Comparison of ENCODE assay signal across 1 cellular context in the genomic region with DNA sequence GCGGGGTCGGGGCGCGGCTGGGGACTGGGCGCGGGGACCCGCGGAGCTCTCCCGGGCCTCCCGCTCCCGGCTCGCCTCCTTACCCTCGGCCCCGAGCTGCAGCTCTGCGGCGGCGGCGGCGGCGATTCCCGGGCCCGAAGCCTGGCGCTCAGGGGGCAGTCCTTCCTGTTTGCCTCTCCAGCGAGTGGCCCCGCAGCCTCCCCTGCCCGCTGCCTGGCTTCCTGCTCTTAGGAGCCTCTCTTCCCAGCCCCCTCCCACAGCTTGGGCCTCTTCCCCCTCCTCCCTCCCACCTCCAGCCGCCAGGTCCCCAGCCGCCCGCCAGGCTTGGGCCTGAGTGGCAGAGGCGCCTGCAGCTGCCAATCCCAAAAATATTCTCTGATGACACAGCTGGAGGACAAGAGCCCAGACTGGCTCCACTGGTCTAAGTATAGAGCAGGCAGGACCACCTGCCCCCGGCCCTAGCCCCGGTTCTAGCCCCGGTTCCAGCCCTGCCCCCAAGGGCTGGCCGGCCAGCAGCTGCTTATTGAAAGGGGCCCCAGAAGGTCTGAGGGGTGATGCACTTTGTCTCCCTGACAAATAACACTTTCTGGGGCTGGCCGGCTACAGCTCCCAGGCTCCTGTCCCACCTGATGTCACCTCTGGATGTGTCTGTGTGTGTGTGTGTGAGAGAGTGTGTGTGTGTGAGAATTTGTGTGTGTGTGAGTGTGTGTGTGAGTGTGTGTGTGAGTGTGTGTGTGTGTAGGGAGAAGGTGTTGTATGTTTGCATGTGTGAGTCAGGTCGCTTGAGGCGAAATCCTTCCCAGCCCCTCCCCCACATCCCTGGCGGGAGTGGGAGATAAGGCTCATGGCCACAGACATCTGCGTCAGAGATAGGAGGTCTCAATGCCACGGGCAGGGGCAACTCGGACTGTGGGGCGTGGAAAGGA.
TF ChIP-seq lines count a peak whose summit lies in the region.

A gene (minus strand): TSS at position 229 of the 926 bp plus-strand sequence. CDS start 307 bp downstream, outside the sequence.

TF ChIP-seq in K562, 482 proteins besides CTCF, POLR2A, EP300 and RAD21 (continued from another document and continues in another):
- no peak for TF ChIP-seq ZNF431 (CRISPR knock-in tag; IDR thresholded peaks at IDR 0.05)
- TF ChIP-seq PTBP1 (IDR thresholded peaks at IDR 0.05; ENCODE audit: low read depth, low read length), result no peak
- no peak for TF ChIP-seq ZNF232 (CRISPR knock-in tag; IDR thresholded peaks at IDR 0.05)
- TF ChIP-seq ZNF384 (IDR thresholded peaks at IDR 0.05; ENCODE audit: low read depth, low read length), result no peak
- 0 out of 2 replicates have a peak, but pooled peaks have one; percentile 39 for TF ChIP-seq ZNF584 (CRISPR knock-in tag; IDR thresholded peaks at IDR 0.05; ENCODE audit: low read depth)
- no peak for TF ChIP-seq TGIF2 (CRISPR knock-in tag; IDR thresholded peaks at IDR 0.05)
- TF ChIP-seq ESRRA (IDR thresholded peaks at IDR 0.05; ENCODE audit: borderline replicate concordance, low read depth), result peak; percentile 39; the same call in 1 of the 2 replicates
- TF ChIP-seq, protein P1, sequence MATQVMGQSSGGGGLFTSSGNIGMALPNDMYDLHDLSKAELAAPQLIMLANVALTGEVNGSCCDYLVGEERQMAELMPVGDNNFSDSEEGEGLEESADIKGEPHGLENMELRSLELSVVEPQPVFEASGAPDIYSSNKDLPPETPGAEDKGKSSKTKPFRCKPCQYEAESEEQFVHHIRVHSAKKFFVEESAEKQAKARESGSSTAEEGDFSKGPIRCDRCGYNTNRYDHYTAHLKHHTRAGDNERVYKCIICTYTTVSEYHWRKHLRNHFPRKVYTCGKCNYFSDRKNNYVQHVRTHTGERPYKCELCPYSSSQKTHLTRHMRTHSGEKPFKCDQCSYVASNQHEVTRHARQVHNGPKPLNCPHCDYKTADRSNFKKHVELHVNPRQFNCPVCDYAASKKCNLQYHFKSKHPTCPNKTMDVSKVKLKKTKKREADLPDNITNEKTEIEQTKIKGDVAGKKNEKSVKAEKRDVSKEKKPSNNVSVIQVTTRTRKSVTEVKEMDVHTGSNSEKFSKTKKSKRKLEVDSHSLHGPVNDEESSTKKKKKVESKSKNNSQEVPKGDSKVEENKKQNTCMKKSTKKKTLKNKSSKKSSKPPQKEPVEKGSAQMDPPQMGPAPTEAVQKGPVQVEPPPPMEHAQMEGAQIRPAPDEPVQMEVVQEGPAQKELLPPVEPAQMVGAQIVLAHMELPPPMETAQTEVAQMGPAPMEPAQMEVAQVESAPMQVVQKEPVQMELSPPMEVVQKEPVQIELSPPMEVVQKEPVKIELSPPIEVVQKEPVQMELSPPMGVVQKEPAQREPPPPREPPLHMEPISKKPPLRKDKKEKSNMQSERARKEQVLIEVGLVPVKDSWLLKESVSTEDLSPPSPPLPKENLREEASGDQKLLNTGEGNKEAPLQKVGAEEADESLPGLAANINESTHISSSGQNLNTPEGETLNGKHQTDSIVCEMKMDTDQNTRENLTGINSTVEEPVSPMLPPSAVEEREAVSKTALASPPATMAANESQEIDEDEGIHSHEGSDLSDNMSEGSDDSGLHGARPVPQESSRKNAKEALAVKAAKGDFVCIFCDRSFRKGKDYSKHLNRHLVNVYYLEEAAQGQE (CRISPR knock-in tag; IDR thresholded peaks at IDR 0.05; ENCODE audit: low read depth), result no peak
- no peak for TF ChIP-seq SIRT6 (IDR thresholded peaks at IDR 0.05; ENCODE audit: low read depth, low read length)
- no peak for TF ChIP-seq HSF4 (CRISPR knock-in tag; IDR thresholded peaks at IDR 0.05; ENCODE audit: borderline replicate concordance)
- no peak for TF ChIP-seq POLR2AphosphoS2 (IDR thresholded peaks at IDR 0.05; ENCODE audit: low read length)
- no peak for TF ChIP-seq PHF21A (IDR thresholded peaks at IDR 0.05; ENCODE audit: borderline replicate concordance, low read depth)
- peak; percentile 82; the same call in 1 of the 2 replicates for TF ChIP-seq POLR2AphosphoS5 (IDR thresholded peaks at IDR 0.05; ENCODE audit: control insufficient read depth, insufficient read depth, low read depth, low read length)
- TF ChIP-seq KLF1 (tag; IDR thresholded peaks at IDR 0.05), result no peak
- TF ChIP-seq MED1 (CRISPR knock-in tag; IDR thresholded peaks at IDR 0.05; ENCODE audit: borderline replicate concordance), result no peak
- TF ChIP-seq, protein P2, sequence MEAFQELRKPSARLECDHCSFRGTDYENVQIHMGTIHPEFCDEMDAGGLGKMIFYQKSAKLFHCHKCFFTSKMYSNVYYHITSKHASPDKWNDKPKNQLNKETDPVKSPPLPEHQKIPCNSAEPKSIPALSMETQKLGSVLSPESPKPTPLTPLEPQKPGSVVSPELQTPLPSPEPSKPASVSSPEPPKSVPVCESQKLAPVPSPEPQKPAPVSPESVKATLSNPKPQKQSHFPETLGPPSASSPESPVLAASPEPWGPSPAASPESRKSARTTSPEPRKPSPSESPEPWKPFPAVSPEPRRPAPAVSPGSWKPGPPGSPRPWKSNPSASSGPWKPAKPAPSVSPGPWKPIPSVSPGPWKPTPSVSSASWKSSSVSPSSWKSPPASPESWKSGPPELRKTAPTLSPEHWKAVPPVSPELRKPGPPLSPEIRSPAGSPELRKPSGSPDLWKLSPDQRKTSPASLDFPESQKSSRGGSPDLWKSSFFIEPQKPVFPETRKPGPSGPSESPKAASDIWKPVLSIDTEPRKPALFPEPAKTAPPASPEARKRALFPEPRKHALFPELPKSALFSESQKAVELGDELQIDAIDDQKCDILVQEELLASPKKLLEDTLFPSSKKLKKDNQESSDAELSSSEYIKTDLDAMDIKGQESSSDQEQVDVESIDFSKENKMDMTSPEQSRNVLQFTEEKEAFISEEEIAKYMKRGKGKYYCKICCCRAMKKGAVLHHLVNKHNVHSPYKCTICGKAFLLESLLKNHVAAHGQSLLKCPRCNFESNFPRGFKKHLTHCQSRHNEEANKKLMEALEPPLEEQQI (IDR thresholded peaks at IDR 0.05), result no peak
- TF ChIP-seq TAF1 (IDR thresholded peaks at IDR 0.05; ENCODE audit: control insufficient read depth, extremely low read depth, insufficient read depth, low read length, severe bottlenecking), result peak; percentile 41
- TF ChIP-seq TCF3 (CRISPR knock-in tag; IDR thresholded peaks at IDR 0.05), result peak; percentile 88
- TF ChIP-seq RBM39 (optimal IDR thresholded peaks at IDR 0.05; ENCODE audit: low read depth, low read length), result peak; percentile 42
- TF ChIP-seq NFIC (IDR thresholded peaks at IDR 0.05), result peak; percentile 76
- no peak for TF ChIP-seq KAT8 (IDR thresholded peaks at IDR 0.05; ENCODE audit: low read depth)
- TF ChIP-seq RFX5 (IDR thresholded peaks at IDR 0.05; ENCODE audit: low read depth, low read length), result no peak
- no peak for TF ChIP-seq ZSCAN32 (CRISPR knock-in tag; IDR thresholded peaks at IDR 0.05)
- no peak for TF ChIP-seq ZC3H11A (IDR thresholded peaks at IDR 0.05; ENCODE audit: low read depth, low read length)
- TF ChIP-seq MTA2 (IDR thresholded peaks at IDR 0.05; ENCODE audit: low read depth), result peak; percentile 80
- TF ChIP-seq ZNF76 (CRISPR knock-in tag; IDR thresholded peaks at IDR 0.05; ENCODE audit: borderline replicate concordance), result no peak
- TF ChIP-seq, protein P3, sequence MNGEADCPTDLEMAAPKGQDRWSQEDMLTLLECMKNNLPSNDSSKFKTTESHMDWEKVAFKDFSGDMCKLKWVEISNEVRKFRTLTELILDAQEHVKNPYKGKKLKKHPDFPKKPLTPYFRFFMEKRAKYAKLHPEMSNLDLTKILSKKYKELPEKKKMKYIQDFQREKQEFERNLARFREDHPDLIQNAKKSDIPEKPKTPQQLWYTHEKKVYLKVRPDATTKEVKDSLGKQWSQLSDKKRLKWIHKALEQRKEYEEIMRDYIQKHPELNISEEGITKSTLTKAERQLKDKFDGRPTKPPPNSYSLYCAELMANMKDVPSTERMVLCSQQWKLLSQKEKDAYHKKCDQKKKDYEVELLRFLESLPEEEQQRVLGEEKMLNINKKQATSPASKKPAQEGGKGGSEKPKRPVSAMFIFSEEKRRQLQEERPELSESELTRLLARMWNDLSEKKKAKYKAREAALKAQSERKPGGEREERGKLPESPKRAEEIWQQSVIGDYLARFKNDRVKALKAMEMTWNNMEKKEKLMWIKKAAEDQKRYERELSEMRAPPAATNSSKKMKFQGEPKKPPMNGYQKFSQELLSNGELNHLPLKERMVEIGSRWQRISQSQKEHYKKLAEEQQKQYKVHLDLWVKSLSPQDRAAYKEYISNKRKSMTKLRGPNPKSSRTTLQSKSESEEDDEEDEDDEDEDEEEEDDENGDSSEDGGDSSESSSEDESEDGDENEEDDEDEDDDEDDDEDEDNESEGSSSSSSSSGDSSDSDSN (IDR thresholded peaks at IDR 0.05; ENCODE audit: borderline replicate concordance in 1 of 2, low read depth in 2 of 2, low read length in 2 of 2), result 0 out of 4 replicates have a peak, but pooled peaks of 1 of the 2 experiments have one; percentile 20
- peak; percentile 98 for TF ChIP-seq LEF1 (IDR thresholded peaks at IDR 0.05)
- no peak for TF ChIP-seq DIDO1 (tag; IDR thresholded peaks at IDR 0.05; ENCODE audit: low read depth)
- peak; percentile 88 for TF ChIP-seq FOSL1 (tag; conservative IDR thresholded peaks at IDR 0.05)
- no peak for TF ChIP-seq HNRNPUL1 (IDR thresholded peaks at IDR 0.05; ENCODE audit: low read length)
- TF ChIP-seq POLR3G (IDR thresholded peaks at IDR 0.05; ENCODE audit: extremely low read depth, insufficient read length, insufficient replicate concordance), result no peak
- TF ChIP-seq, protein P4, sequence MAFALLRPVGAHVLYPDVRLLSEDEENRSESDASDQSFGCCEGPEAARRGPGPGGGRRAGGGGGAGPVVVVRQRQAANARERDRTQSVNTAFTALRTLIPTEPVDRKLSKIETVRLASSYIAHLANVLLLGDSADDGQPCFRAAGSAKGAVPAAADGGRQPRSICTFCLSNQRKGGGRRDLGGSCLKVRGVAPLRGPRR (CRISPR knock-in tag; IDR thresholded peaks at IDR 0.05), result no peak
- TF ChIP-seq, protein P5, sequence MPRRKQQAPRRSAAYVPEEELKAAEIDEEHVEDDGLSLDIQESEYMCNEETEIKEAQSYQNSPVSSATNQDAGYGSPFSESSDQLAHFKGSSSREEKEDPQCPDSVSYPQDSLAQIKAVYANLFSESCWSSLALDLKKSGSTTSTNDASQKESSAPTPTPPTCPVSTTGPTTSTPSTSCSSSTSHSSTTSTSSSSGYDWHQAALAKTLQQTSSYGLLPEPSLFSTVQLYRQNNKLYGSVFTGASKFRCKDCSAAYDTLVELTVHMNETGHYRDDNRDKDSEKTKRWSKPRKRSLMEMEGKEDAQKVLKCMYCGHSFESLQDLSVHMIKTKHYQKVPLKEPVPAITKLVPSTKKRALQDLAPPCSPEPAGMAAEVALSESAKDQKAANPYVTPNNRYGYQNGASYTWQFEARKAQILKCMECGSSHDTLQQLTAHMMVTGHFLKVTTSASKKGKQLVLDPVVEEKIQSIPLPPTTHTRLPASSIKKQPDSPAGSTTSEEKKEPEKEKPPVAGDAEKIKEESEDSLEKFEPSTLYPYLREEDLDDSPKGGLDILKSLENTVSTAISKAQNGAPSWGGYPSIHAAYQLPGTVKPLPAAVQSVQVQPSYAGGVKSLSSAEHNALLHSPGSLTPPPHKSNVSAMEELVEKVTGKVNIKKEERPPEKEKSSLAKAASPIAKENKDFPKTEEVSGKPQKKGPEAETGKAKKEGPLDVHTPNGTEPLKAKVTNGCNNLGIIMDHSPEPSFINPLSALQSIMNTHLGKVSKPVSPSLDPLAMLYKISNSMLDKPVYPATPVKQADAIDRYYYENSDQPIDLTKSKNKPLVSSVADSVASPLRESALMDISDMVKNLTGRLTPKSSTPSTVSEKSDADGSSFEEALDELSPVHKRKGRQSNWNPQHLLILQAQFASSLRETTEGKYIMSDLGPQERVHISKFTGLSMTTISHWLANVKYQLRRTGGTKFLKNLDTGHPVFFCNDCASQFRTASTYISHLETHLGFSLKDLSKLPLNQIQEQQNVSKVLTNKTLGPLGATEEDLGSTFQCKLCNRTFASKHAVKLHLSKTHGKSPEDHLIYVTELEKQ (CRISPR knock-in tag; IDR thresholded peaks at IDR 0.05), result no peak
- TF ChIP-seq GTF2E2 (tag; IDR thresholded peaks at IDR 0.05), result no peak
- TF ChIP-seq ZEB2 (IDR thresholded peaks at IDR 0.05), result peak; percentile 76; the same call in 1 of the 2 replicates
